In the genomic region with DNA sequence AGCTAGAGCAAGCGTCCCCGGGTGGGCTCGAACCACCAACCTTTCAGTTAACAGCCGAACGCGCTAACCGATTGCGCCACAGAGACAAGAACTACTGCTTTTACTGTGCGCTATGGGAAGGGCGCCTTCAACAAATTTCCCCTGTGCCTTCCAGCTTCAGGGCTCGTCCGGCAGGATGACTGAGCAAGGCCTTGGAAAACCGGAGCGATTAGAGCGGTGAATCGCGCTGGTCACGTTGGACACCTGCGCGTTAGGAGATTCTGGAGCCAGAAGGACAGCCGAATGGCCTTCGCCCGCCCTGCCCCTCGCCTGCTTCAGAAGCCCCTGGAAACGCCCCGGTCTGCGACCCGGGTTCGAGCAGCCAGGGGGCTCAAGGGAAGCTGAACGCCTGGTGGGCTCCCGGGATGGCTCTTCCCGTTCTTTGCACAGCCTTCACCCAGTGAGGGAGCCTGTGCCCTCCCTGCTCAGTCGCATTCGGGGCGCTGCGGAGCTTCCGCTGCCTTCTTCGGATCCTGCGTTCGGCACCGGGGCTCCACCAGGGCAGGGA, we compare ENCODE assay signal across 8 cellular contexts. TPM values are rescaled to one million over a fixed set of nuclear protein-coding genes. Genes with fewer than 3 reads are reported as not detected.
DNase-seq lines count a peak whose midpoint lies in the region; ATAC-seq, FAIRE-seq and TF ChIP-seq lines count a peak whose summit lies in the region.
"Not testable (repeated sequence)": the region's sequence is repeated elsewhere in the genome, so short reads cannot be mapped to it uniquely, and the experiment has no call there.

No MANE protein-coding gene starts in this region.

- CTCF ChIA-PET in SK-N-SH (lab: Yijun Ruan, JAX); HepG2 (lab: Yijun Ruan, JAX; ENCODE audit: low intra/inter-chr PET ratio, low total read pairs): not testable (repeated sequence)

- H3K4me1 ChIP-seq in SK-N-SH (ENCODE audit: control insufficient read depth in 1 of 2, insufficient read depth in 2 of 2, low read depth in 1 of 2, low read length in 1 of 2); HepG2 (ENCODE audit: insufficient read depth, low read length): not testable (repeated sequence)

- not testable (repeated sequence) for TF ChIP-seq CTCF in SK-N-SH (IDR thresholded peaks at IDR 0.05); bronchial epithelial cell (IDR thresholded peaks at IDR 0.05; ENCODE audit: insufficient read depth, low read length, severe bottlenecking); fibroblast of pulmonary artery (IDR thresholded peaks at IDR 0.05; ENCODE audit: low read length, missing control alignments); HepG2 (CRISPR knock-in tag; IDR thresholded peaks at IDR 0.05)

- FAIRE-seq in bronchial epithelial cell (lab: Jason Lieb, UNC); HepG2 (lab: Jason Lieb, UNC): not testable (repeated sequence)

- not testable (repeated sequence) for TF ChIP-seq EP300 in SK-N-SH (IDR thresholded peaks at IDR 0.05; ENCODE audit: borderline replicate concordance in 1 of 2, low read depth in 1 of 2, low read length in 1 of 2); HepG2 (IDR thresholded peaks at IDR 0.05; ENCODE audit: low read depth in 2 of 2, low read length in 2 of 2); HepG2 (CRISPR knock-in tag; IDR thresholded peaks at IDR 0.05; ENCODE audit: borderline replicate concordance)

- peaks cover 18% of the 10 kb centered on the region for H3K27me3 Mint-ChIP-seq in activated T-cell treated with anti-CD3 and anti-CD28 coated beads, Interleukin-2, amount 50 U/mL, for 4 hours (ENCODE audit: low read depth)
- H3K27me3 Mint-ChIP-seq in stimulated activated naive CD8-positive, alpha-beta T cell treated with anti-CD3 and anti-CD28 coated beads, Interleukin-15, amount 100 ng/mL, for 72 hours, result peaks cover 18% of the 10 kb centered on the region

- H3K36me3 Mint-ChIP-seq in activated T-cell treated with anti-CD3 and anti-CD28 coated beads, Interleukin-2, amount 50 U/mL, for 4 hours (ENCODE audit: insufficient read depth), result not testable (repeated sequence)

- H3K4me1 Mint-ChIP-seq in activated T-cell treated with anti-CD3 and anti-CD28 coated beads, Interleukin-2, amount 50 U/mL, for 4 hours (ENCODE audit: low read depth); stimulated activated naive CD8-positive, alpha-beta T cell treated with anti-CD3 and anti-CD28 coated beads, Interleukin-15, amount 100 ng/mL, for 72 hours: not testable (repeated sequence)

- peak overlapping the region; percentile 73 for H3K4me3 Mint-ChIP-seq in activated T-cell treated with anti-CD3 and anti-CD28 coated beads, Interleukin-2, amount 50 U/mL, for 4 hours
- peak overlapping the region; percentile 83 to 90 for H3K4me3 Mint-ChIP-seq in stimulated activated naive CD8-positive, alpha-beta T cell treated with anti-CD3 and anti-CD28 coated beads, Interleukin-15, amount 100 ng/mL, for 72 hours

- not testable (repeated sequence) for TF ChIP-seq POLR2A in HepG2 (IDR thresholded peaks at IDR 0.05; ENCODE audit: insufficient read depth in 1 of 2, low read depth in 2 of 2, low read length in 2 of 2)

- H3F3A ChIP-seq in SK-N-SH (replicated peaks; ENCODE audit: insufficient read depth), result not testable (repeated sequence)

- not testable (repeated sequence) for H4K20me1 ChIP-seq in SK-N-SH (ENCODE audit: insufficient read depth); HepG2 (ENCODE audit: insufficient read depth, low read length)

- H2AFZ ChIP-seq in SK-N-SH (ENCODE audit: low read depth); HepG2 (ENCODE audit: low read length): not testable (repeated sequence)

- peak; percentile 59 to 69 for ATAC-seq in activated T-cell treated with anti-CD3 and anti-CD28 coated beads, Interleukin-2, amount 50 U/mL, for 4 hours
- peak; percentile 54 for ATAC-seq in HepG2
- peak; percentile 61 for ATAC-seq in stimulated activated naive CD8-positive, alpha-beta T cell treated with anti-CD3 and anti-CD28 coated beads, Interleukin-15, amount 100 ng/mL, for 72 hours

- not testable (repeated sequence) for H3K9me3 ChIP-seq in SK-N-SH; HepG2 (ENCODE audit: low read length)

- not testable (repeated sequence) for H3K27ac ChIP-seq in SK-N-SH (ENCODE audit: low read depth in 2 of 2, low read length in 1 of 2); HepG2 (ENCODE audit: extremely low read length, insufficient read depth, low read length)

- BruUV-seq in HepG2 (replicated peaks; lab: Mats Ljungman, UMichigan), result not testable (repeated sequence)

- POLR2A ChIA-PET in SK-N-SH (lab: Yijun Ruan, JAX); HepG2 (lab: Yijun Ruan, JAX): not testable (repeated sequence)

- not testable (repeated sequence) for TF ChIP-seq RAD21 in SK-N-SH (IDR thresholded peaks at IDR 0.05; ENCODE audit: low read length); HepG2 (CRISPR knock-in tag; IDR thresholded peaks at IDR 0.05)

- H3K4me2 ChIP-seq in SK-N-SH (0 out of 2 replicates have a peak overlapping the region, but pooled peaks have one; percentile 15), HepG2 (ENCODE audit: low read depth, low read length) (peak overlapping the region; percentile 23; the same call in 1 of the 2 replicates)

- H3K4me3 ChIP-seq in SK-N-SH (ENCODE audit: low read depth in 2 of 2, low read length in 1 of 2); fibroblast of pulmonary artery (replicated peaks; ENCODE audit: low read depth, low read length): not testable (repeated sequence)
- H3K4me3 ChIP-seq in bronchial epithelial cell (ENCODE audit: low read depth, low read length), result peak overlapping the region; percentile 21
- peak overlapping the region in 2 of 3 experiments; percentile 13 to 28; a peak in 3 of 6 replicates for H3K4me3 ChIP-seq in HepG2 (replicated peaks in 1 of 3; ENCODE audit: insufficient read depth in 1 of 3, low read depth in 2 of 3, low read length in 3 of 3)

- H3K27me3 ChIP-seq in SK-N-SH (ENCODE audit: insufficient read depth); bronchial epithelial cell (ENCODE audit: control insufficient read depth, insufficient read depth, low read length); HepG2 (ENCODE audit: control insufficient read depth in 1 of 2, insufficient read depth in 2 of 2, low read length in 2 of 2): not testable (repeated sequence)

- H3K27ac Mint-ChIP-seq in stimulated activated naive CD8-positive, alpha-beta T cell treated with anti-CD3 and anti-CD28 coated beads, Interleukin-15, amount 100 ng/mL, for 72 hours, result peak overlapping the region in 1 of 2 donors; percentile 95

- H3K36me3 ChIP-seq in SK-N-SH (replicated peaks in 1 of 2; ENCODE audit: control insufficient read depth in 1 of 2, insufficient read depth in 2 of 2, low read length in 1 of 2); bronchial epithelial cell (ENCODE audit: control insufficient read depth, insufficient read depth, low read length); HepG2 (replicated peaks in 1 of 2; ENCODE audit: control insufficient read depth in 1 of 2, insufficient read depth in 2 of 2, low read length in 2 of 2): not testable (repeated sequence)

- H3K9me2 ChIP-seq in SK-N-SH, result not testable (repeated sequence)

- peak; percentile 36 for DNase-seq in G401 (ENCODE audit: low spot score)
- not testable (repeated sequence) for DNase-seq in SK-N-SH; activated T-cell treated with anti-CD3 and anti-CD28 coated beads, Interleukin-2, amount 50 U/mL, for 4 hours; HepG2 (ENCODE audit: low spot score)
- peak; percentile 39 for DNase-seq in bronchial epithelial cell (ENCODE audit: low read depth)
- DNase-seq in fibroblast of pulmonary artery (ENCODE audit: low read depth), result peak; percentile 18
- peak; percentile 19 for DNase-seq in renal cortical epithelial cell (ENCODE audit: low read depth)
- DNase-seq in stimulated activated naive CD8-positive, alpha-beta T cell treated with anti-CD3 and anti-CD28 coated beads, Interleukin-15, amount 100 ng/mL, for 72 hours, result peak in 1 of 2 donors; percentile 59

- 0% methylated on average over 2 of the region's 41 CpGs for WGBS in SK-N-SH (ENCODE audit: low lambda C conversion rate)
- WGBS in HepG2 (ENCODE audit: low lambda C conversion rate), result no CpG with 5 or more reads among the region's 41 CpGs

- intact Hi-C loops in HepG2 (cut with micrococcal nuclease; ENCODE audit: unreplicated experiment), result not testable (repeated sequence)

- H3K9me3 Mint-ChIP-seq in activated T-cell treated with anti-CD3 and anti-CD28 coated beads, Interleukin-2, amount 50 U/mL, for 4 hours; stimulated activated naive CD8-positive, alpha-beta T cell treated with anti-CD3 and anti-CD28 coated beads, Interleukin-15, amount 100 ng/mL, for 72 hours: not testable (repeated sequence)

- in situ Hi-C loops in G401 (cut with HindIII; ENCODE audit: low sequenced_read_pairs); HepG2 (cut with HindIII; ENCODE audit: extremely low pct_ligation_motif_present, low pct_unique_long_range_greater_than_20kb): not testable (repeated sequence)

- not testable (repeated sequence) for H3K9ac ChIP-seq in SK-N-SH; HepG2 (ENCODE audit: insufficient read depth, low read depth, low read length)

- H3K79me2 ChIP-seq in SK-N-SH (ENCODE audit: insufficient read depth); HepG2 (ENCODE audit: insufficient read depth, low read length): not testable (repeated sequence)

RNA-seq across cellular contexts. Expression of gene NBPF20, which starts 50.0 kb away (rescaled TPM):
- 0.18 and 1.7 TPM in 2 replicates for total RNA-seq in G401 (2014; rRNA removed; shearing (Covaris generic))
- polyA plus RNA-seq in SK-N-SH (2012; rRNA removed), result 2.0 and 2.2 TPM in 2 replicates
- 1.6 and 2.1 TPM in 2 replicates for polyA plus RNA-seq in SK-N-SH (2012; cell fraction: cytosol; rRNA removed)
- 3.2 and 6.5 TPM in 2 replicates for polyA plus RNA-seq in SK-N-SH (2012; cell fraction: nucleus; rRNA removed)
- 1 to 10 TPM in 2 of 3 donors, under 1 TPM in 1; 0.99 to 2.0 (median 1.3) TPM for total RNA-seq in activated T-cell treated with anti-CD3 and anti-CD28 coated beads, Interleukin-2, amount 50 U/mL, for 4 hours
- 2.1 and 3.2 TPM in 2 replicates for total RNA-seq in bronchial epithelial cell
- 3.1 and 3.4 TPM in 2 replicates for total RNA-seq in HepG2 (2016; rRNA removed; fragmentation: Illumina TruSeq; extraction: Trizol)
- total RNA-seq in HepG2 (2016; cell fraction: cytosol; rRNA removed; fragmentation: Illumina TruSeq; extraction: Trizol; ENCODE audit: low read depth), result 0.35 and 0.61 TPM in 2 replicates
- total RNA-seq in HepG2 (2016; cell fraction: insoluble cytoplasmic fraction; rRNA removed; fragmentation: Illumina TruSeq; extraction: Trizol), result 2.8 TPM in 2 replicates
- total RNA-seq in HepG2 (2016; cell fraction: membrane; rRNA removed; fragmentation: Illumina TruSeq; extraction: Trizol), result 1.1 and 1.6 TPM in 2 replicates
- total RNA-seq in HepG2 (2016; cell fraction: nucleus; rRNA removed; fragmentation: Illumina TruSeq; extraction: Trizol), result 4.0 and 5.7 TPM in 2 replicates
- polyA plus RNA-seq in HepG2 (2011; rRNA removed), result 2.8 and 3.0 TPM in 2 replicates
- polyA plus RNA-seq in HepG2 (2011; cell fraction: cytosol; rRNA removed), result 1.2 and 2.2 TPM in 2 replicates
- polyA plus RNA-seq in HepG2 (2011; cell fraction: nucleus; rRNA removed), result 3.2 and 3.9 TPM in 2 replicates
- polyA plus RNA-seq in HepG2 (2012), result 1.3 and 2.5 TPM in 2 replicates
- polyA plus RNA-seq in HepG2 (2016; cell fraction: cytosol; fragmentation: Illumina TruSeq; extraction: Trizol; ENCODE audit: low read depth), result 0.24 and 0.36 TPM in 2 replicates
- 1.6 and 1.7 TPM in 2 replicates for polyA plus RNA-seq in HepG2 (2016; cell fraction: insoluble cytoplasmic fraction; fragmentation: Illumina TruSeq; extraction: Trizol; ENCODE audit: low read depth)
- polyA plus RNA-seq in HepG2 (2016; cell fraction: membrane; fragmentation: Illumina TruSeq; extraction: Trizol; ENCODE audit: low read depth), result 0.45 and 0.47 TPM in 2 replicates
- 4.9 and 5.4 TPM in 2 replicates for polyA plus RNA-seq in HepG2 (2016; cell fraction: nucleus; fragmentation: Illumina TruSeq; extraction: Trizol; ENCODE audit: insufficient read depth, low read depth)
- polyA minus RNA-seq in HepG2 (2011; rRNA and poly(A)+ RNA removed; ENCODE audit: low replicate concordance), result 3.0 and 8.7 TPM in 2 replicates
- polyA minus RNA-seq in HepG2 (2011; cell fraction: cytosol; rRNA and poly(A)+ RNA removed), result 1.1 and 1.6 TPM in 2 replicates
- polyA minus RNA-seq in HepG2 (2011; cell fraction: nucleus; rRNA and poly(A)+ RNA removed), result 5.0 and 7.7 TPM in 2 replicates
- 1.7 and 13.5 TPM in 2 replicates for total RNA-seq in renal cortical epithelial cell
